ENCODE assay signal across 14 cellular contexts in genomic region chr1:117346206-117346928, GRCh38. TPM values are rescaled to one million over a fixed set of nuclear protein-coding genes. Genes with fewer than 3 reads are reported as not detected.
DNase-seq lines count a peak whose midpoint lies in the region; ATAC-seq and TF ChIP-seq lines count a peak whose summit lies in the region.
"Had no signal": no experiment of that assay in that cellular context is flagged by ENCODE, and none has a peak within 500 bp of the region (broad histone marks: within the 10 kb centered on the region; RNA-seq: fewer than 3 reads in every experiment).

No MANE protein-coding gene starts in this region.

- H3K4me1 ChIP-seq in IMR-90 (ENCODE audit: control insufficient read depth, insufficient read depth, low read length), result no peaks in the 10 kb centered on the region; the same call in 1 of the 2 replicates
- H3K4me1 ChIP-seq: suprapubic skin had no signal

- no peak overlapping the region for H4K91ac ChIP-seq in IMR-90 (ENCODE audit: insufficient read depth, low read depth, low read length)

- H3K9me3 Mint-ChIP-seq in activated naive CD8-positive, alpha-beta T cell treated with anti-CD3 and anti-CD28 coated beads, Interleukin-2, amount 50 U/mL, for 24 hours, result no peaks in the 10 kb centered on the region
- no peaks in the 10 kb centered on the region for H3K9me3 Mint-ChIP-seq in activated naive CD8-positive, alpha-beta T cell treated with anti-CD3 and anti-CD28 coated beads for 36 hours
- no peaks in the 10 kb centered on the region for H3K9me3 Mint-ChIP-seq in WTC11
- H3K9me3 Mint-ChIP-seq: naive B cell had no signal

- no peak for TF ChIP-seq RAD21 in IMR-90 (IDR thresholded peaks at IDR 0.05; ENCODE audit: low read length)

- H2AK5ac ChIP-seq in IMR-90 (ENCODE audit: low read depth, low read length), result no peak overlapping the region

- no peak overlapping the region for H3K23ac ChIP-seq in IMR-90 (ENCODE audit: low read depth, low read length)

- H2BK15ac ChIP-seq in IMR-90 (ENCODE audit: low read depth, low read length), result no peak overlapping the region

- H3K4me1 Mint-ChIP-seq in activated naive CD8-positive, alpha-beta T cell treated with anti-CD3 and anti-CD28 coated beads, Interleukin-2, amount 50 U/mL, for 24 hours, result peaks cover 20% of the 10 kb centered on the region
- peaks cover 9% of the 10 kb centered on the region for H3K4me1 Mint-ChIP-seq in activated naive CD8-positive, alpha-beta T cell treated with anti-CD3 and anti-CD28 coated beads for 36 hours
- peaks cover 13% of the 10 kb centered on the region for H3K4me1 Mint-ChIP-seq in WTC11

- H3K4me3 ChIP-seq in IMR-90 (ENCODE audit: insufficient read depth, low read depth, low read length), result no peak overlapping the region
- H3K4me3 ChIP-seq: BLaER1, suprapubic skin had no signal

- BruUV-seq in IMR-90 (replicated peaks; lab: Mats Ljungman, UMichigan), result no TSS peak

- no peaks in the 10 kb centered on the region for H4K20me1 ChIP-seq in IMR-90 (ENCODE audit: insufficient read depth, low read length)
- H4K20me1 ChIP-seq: BLaER1 had no signal

- TF ChIP-seq CTCF in IMR-90 (conservative IDR thresholded peaks at IDR 0.05; ENCODE audit: low read depth, low read length) (no peak), WTC11 (IDR thresholded peaks at IDR 0.05) (no peak)

- H3K27me3 ChIP-seq in IMR-90 (ENCODE audit: control insufficient read depth, insufficient read depth, low read length), result no peaks in the 10 kb centered on the region; the same call in 1 of the 2 replicates
- H3K27me3 ChIP-seq: BLaER1 had no signal

- no peak overlapping the region for H3K4me3 Mint-ChIP-seq in activated naive CD8-positive, alpha-beta T cell treated with anti-CD3 and anti-CD28 coated beads, Interleukin-2, amount 50 U/mL, for 24 hours
- H3K4me3 Mint-ChIP-seq in activated naive CD8-positive, alpha-beta T cell treated with anti-CD3 and anti-CD28 coated beads for 36 hours, result no peak overlapping the region
- H3K4me3 Mint-ChIP-seq in WTC11, result no peak overlapping the region
- H3K4me3 Mint-ChIP-seq: naive B cell had no signal

- no peak overlapping the region for H4K5ac ChIP-seq in IMR-90 (ENCODE audit: low read depth, low read length)

- H3K27ac Mint-ChIP-seq in activated naive CD8-positive, alpha-beta T cell treated with anti-CD3 and anti-CD28 coated beads, Interleukin-2, amount 50 U/mL, for 24 hours, result no peak overlapping the region
- no peak overlapping the region for H3K27ac Mint-ChIP-seq in activated naive CD8-positive, alpha-beta T cell treated with anti-CD3 and anti-CD28 coated beads for 36 hours
- peak overlapping the region; percentile 51; the same call in 1 of the 2 replicates for H3K27ac Mint-ChIP-seq in WTC11

- H3K4me2 ChIP-seq in IMR-90 (ENCODE audit: low read depth, low read length), result no peak overlapping the region
- H3K4me2 ChIP-seq: BLaER1 had no signal

- POLR2A ChIA-PET in IMR-90 (lab: Charles Lee; ENCODE audit: unreplicated experiment) (no interaction called here), WTC11 (lab: Charles Lee) (interaction anchor here (0.6 kb wide), 1 partner anchor 13 kb away, joined by 3 read pairs; no protein-coding TSS in a partner anchor)

- no peak overlapping the region for H2BK120ac ChIP-seq in IMR-90 (ENCODE audit: low read depth, low read length)

- H3K9ac ChIP-seq in IMR-90 (ENCODE audit: low read depth, low read length), result no peak overlapping the region
- H3K9ac ChIP-seq: BLaER1 had no signal

- ATAC-seq in activated naive CD8-positive, alpha-beta T cell treated with anti-CD3 and anti-CD28 coated beads, Interleukin-2, amount 50 U/mL, for 24 hours, result peak; percentile 89
- ATAC-seq in IMR-90 (ENCODE audit: low read depth), result peak; percentile 40
- peak; percentile 79 for ATAC-seq in WTC11
- ATAC-seq in GM21529 (IDR thresholded peaks at IDR 0.05; ENCODE audit: unreplicated experiment), result no peak
- no peak for ATAC-seq in GM21528 (IDR thresholded peaks at IDR 0.05; ENCODE audit: low FRiP score, unreplicated experiment)

- no peak overlapping the region for H2AFZ ChIP-seq in IMR-90 (replicated peaks; ENCODE audit: low read length, poor library complexity)

- H3K27ac ChIP-seq in IMR-90 (ENCODE audit: insufficient read depth, low read length), result no peak overlapping the region
- H3K27ac ChIP-seq: BLaER1, suprapubic skin had no signal

- peak overlapping the region; percentile 53; the same call in 1 of the 2 replicates for H3K18ac ChIP-seq in IMR-90 (ENCODE audit: low read depth, low read length)

- H2AK9ac ChIP-seq in IMR-90 (replicated peaks; ENCODE audit: low read depth, low read length, poor library complexity), result no peak overlapping the region

- no peak overlapping the region for H3K4ac ChIP-seq in IMR-90 (ENCODE audit: low read depth, low read length)

- H3K36me3 Mint-ChIP-seq in activated naive CD8-positive, alpha-beta T cell treated with anti-CD3 and anti-CD28 coated beads, Interleukin-2, amount 50 U/mL, for 24 hours (ENCODE audit: low read depth), result no peaks in the 10 kb centered on the region
- no peaks in the 10 kb centered on the region for H3K36me3 Mint-ChIP-seq in activated naive CD8-positive, alpha-beta T cell treated with anti-CD3 and anti-CD28 coated beads for 36 hours
- no peaks in the 10 kb centered on the region for H3K36me3 Mint-ChIP-seq in WTC11
- H3K36me3 Mint-ChIP-seq: naive B cell had no signal

- H2BK20ac ChIP-seq in IMR-90 (ENCODE audit: low read depth, low read length), result no peak overlapping the region

- H3K14ac ChIP-seq in IMR-90 (replicated peaks; ENCODE audit: low read depth, low read length), result no peak overlapping the region

- dilution Hi-C loops in IMR-90 (cut with HindIII; ENCODE audit: low sequenced_read_pairs, unreplicated experiment), result no loop called here

- H4K8ac ChIP-seq in IMR-90 (ENCODE audit: low read depth in 2 of 2, low read length in 2 of 2), result no peak overlapping the region

- H3K27me3 Mint-ChIP-seq in activated naive CD8-positive, alpha-beta T cell treated with anti-CD3 and anti-CD28 coated beads, Interleukin-2, amount 50 U/mL, for 24 hours, result peaks cover 2% of the 10 kb centered on the region
- peaks cover 3% of the 10 kb centered on the region for H3K27me3 Mint-ChIP-seq in activated naive CD8-positive, alpha-beta T cell treated with anti-CD3 and anti-CD28 coated beads for 36 hours
- H3K27me3 Mint-ChIP-seq in WTC11 (ENCODE audit: low read depth), result peaks cover 82% of the 10 kb centered on the region
- H3K27me3 Mint-ChIP-seq: naive B cell had no signal

- H3K56ac ChIP-seq in IMR-90 (ENCODE audit: extremely low read depth, insufficient read depth, low read length), result no peak overlapping the region

- TF ChIP-seq POLR2A in IMR-90 (IDR thresholded peaks at IDR 0.05; ENCODE audit: low read depth, low read length), result no peak

- H3K36me3 ChIP-seq in IMR-90 (ENCODE audit: control insufficient read depth, insufficient read depth, low read length), result no peaks in the 10 kb centered on the region
- H3K36me3 ChIP-seq: BLaER1, suprapubic skin had no signal

- in situ Hi-C loops in IMR-90 (cut with MboI; ENCODE audit: low sequenced_read_pairs), result no loop called here

- H2BK5ac ChIP-seq in IMR-90 (ENCODE audit: low read depth, low read length, poor library complexity, severe bottlenecking), result no peak overlapping the region

- WGBS in IMR-90 (ENCODE audit: extremely low coverage in 2 of 2, insufficient read length in 1 of 2), 2 experiments, result no CpG with 5 or more reads among the region's 4 CpGs

- H3K9me3 ChIP-seq in IMR-90 (ENCODE audit: control insufficient read depth, insufficient read depth, low read length), result no peaks in the 10 kb centered on the region
- H3K9me3 ChIP-seq: BLaER1, suprapubic skin had no signal

- no peaks in the 10 kb centered on the region for H3K79me1 ChIP-seq in IMR-90 (ENCODE audit: low read depth in 1 of 2, low read length in 2 of 2)

- intact Hi-C loops in IMR-90 (cut with micrococcal nuclease), result no loop called here

- H3K9me1 ChIP-seq in IMR-90 (ENCODE audit: insufficient read depth, low read length), result no peaks in the 10 kb centered on the region

- no peak for DNase-seq in activated naive CD8-positive, alpha-beta T cell treated with anti-CD3 and anti-CD28 coated beads, Interleukin-2, amount 50 U/mL, for 24 hours
- no peak for DNase-seq in activated naive CD8-positive, alpha-beta T cell treated with anti-CD3 and anti-CD28 coated beads for 36 hours
- DNase-seq in IMR-90 (peak; percentile 57), WTC11 (ENCODE audit: low spot score) (no peak), renal cortical epithelial cell (ENCODE audit: low read depth) (peak; percentile 85), epidermal melanocyte (ENCODE audit: insufficient read length, low spot score) (no peak)
- DNase-seq: effector CD4-positive, alpha-beta T cell; glutamatergic neuron; naive B cell; NCI-H446 treated with DMSO at 0.1 percent for 48 hours had no signal

- CTCF ChIA-PET in IMR-90 (lab: Yijun Ruan, JAX) (no interaction called here), WTC11 (lab: Charles Lee) (interaction anchor here (1.7 kb wide), 1 partner anchor 62 kb away, joined by 7 read pairs; no protein-coding TSS in a partner anchor)

TF ChIP-seq in IMR-90, 13 proteins besides CTCF, POLR2A, EP300 and RAD21 (continues in another document):
- TF ChIP-seq BHLHE40 (IDR thresholded peaks at IDR 0.05; ENCODE audit: low read depth, low read length) (no peak), RCOR1 (IDR thresholded peaks at IDR 0.05; ENCODE audit: insufficient replicate concordance, low read length) (no peak), RFX5 (IDR thresholded peaks at IDR 0.05; ENCODE audit: low read depth, low read length) (no peak), NFE2L2 (IDR thresholded peaks at IDR 0.05; ENCODE audit: low read depth, low read length) (no peak), MXI1 (IDR thresholded peaks at IDR 0.05; ENCODE audit: borderline replicate concordance, low read depth, low read length) (no peak), CEBPB (IDR thresholded peaks at IDR 0.05; ENCODE audit: low read depth, low read length) (no peak), MAFK (IDR thresholded peaks at IDR 0.05; ENCODE audit: low read depth, low read length) (no peak)

TF ChIP-seq in WTC11, 78 proteins besides CTCF, POLR2A, EP300 and RAD21 (continues in another document):
- peak; percentile 99 for TF ChIP-seq ZNF423 (CRISPR knock-in tag; IDR thresholded peaks at IDR 0.05)

RNA-seq across cellular contexts. Expression of gene MAN1A2, which starts 20.9 kb away (rescaled TPM):
- 10 to 100 TPM; 17.0 to 18.3 TPM for total RNA-seq in activated naive CD8-positive, alpha-beta T cell treated with anti-CD3 and anti-CD28 coated beads for 36 hours
- 29.4 and 60.8 TPM in 2 replicates for total RNA-seq in IMR-90 (2012; rRNA removed)
- polyA plus RNA-seq in IMR-90 (2012; rRNA removed), result 12.0 and 12.4 TPM in 2 replicates
- polyA plus RNA-seq in IMR-90 (2012; cell fraction: cytosol; rRNA removed), result 2.2 and 7.9 TPM in 2 replicates
- 0.72 and 9.7 TPM in 2 replicates for polyA plus RNA-seq in IMR-90 (2012; cell fraction: nucleus; rRNA removed; ENCODE audit: low replicate concordance)
- total RNA-seq in WTC11 (2021), result 14.9 to 19.9 TPM (median 16.0 TPM) in 3 replicates
- 27.6 and 44.1 TPM in 2 replicates for total RNA-seq in renal cortical epithelial cell

Comparison
In these comparisons a context has a peak if more than half of its experiments do, and no peak if none do; other contexts are left out.
1. ATAC-seq: peak in activated naive CD8-positive, alpha-beta T cell treated with anti-CD3 and anti-CD28 coated beads, Interleukin-2, amount 50 U/mL, for 24 hours (single experiment), IMR-90 (single experiment) and WTC11 (single experiment); none in GM21529 (single experiment) and GM21528 (single experiment).
2. DNase-seq: peak in IMR-90 (single experiment) and renal cortical epithelial cell (single experiment); none in activated naive CD8-positive, alpha-beta T cell treated with anti-CD3 and anti-CD28 coated beads, Interleukin-2, amount 50 U/mL, for 24 hours (single experiment), activated naive CD8-positive, alpha-beta T cell treated with anti-CD3 and anti-CD28 coated beads for 36 hours (single experiment), WTC11 (single experiment) and epidermal melanocyte (single experiment).